Comparison of ENCODE assay signal across 26 cellular contexts in genomic region chr20:36148439-36148838, GRCh38. TPM values are rescaled to one million over a fixed set of nuclear protein-coding genes. Genes with fewer than 3 reads are reported as not detected.
"Had no signal": no experiment of that assay in that cellular context is flagged by ENCODE, and none has a peak within 500 bp of the region (broad histone marks: within the 10 kb centered on the region; RNA-seq: fewer than 3 reads in every experiment).

No MANE protein-coding gene starts in this region.

- H3K4me1 ChIP-seq: colonic mucosa had no signal

- H3K27ac Mint-ChIP-seq: activated CD4-positive, alpha-beta memory T cell treated with anti-CD3 and anti-CD28 coated beads, Interleukin-2, amount 10 ng/mL, durations not matched to agents 7 days and 5 days; activated CD4-positive, alpha-beta T cell treated with anti-CD3 and anti-CD28 coated beads, Interleukin-2, amount 10 ng/mL, durations not matched to agents 7 days and 5 days; activated naive CD8-positive, alpha-beta T cell; activated T-helper 17 cell treated with anti-CD3 and anti-CD28 coated beads, Interleukin-2, amount 50 U/mL, for 72 hours had no signal

- ATAC-seq: activated T-cell treated with anti-CD3 and anti-CD28 coated beads, Interleukin-2, amount 50 U/mL, for 4 hours; activated T-helper 17 cell treated with anti-CD3 and anti-CD28 coated beads, Interleukin-2, amount 50 U/mL, for 72 hours had no signal

- H3K36me3 ChIP-seq: brain microvascular endothelial cell, colonic mucosa, esophagus squamous epithelium, gastroesophageal sphincter had no signal

- H3K36me3 Mint-ChIP-seq: activated naive CD8-positive, alpha-beta T cell had no signal

- H3K9me3 ChIP-seq: colonic mucosa, esophagus squamous epithelium, gastroesophageal sphincter had no signal

- DNase-seq: activated CD4-positive, alpha-beta memory T cell treated with anti-CD3 and anti-CD28 coated beads, Interleukin-2, amount 10 ng/mL, durations not matched to agents 7 days and 5 days; activated CD4-positive, alpha-beta T cell treated with anti-CD3 and anti-CD28 coated beads for 4 hours; activated CD4-positive, alpha-beta T cell treated with anti-CD3 and anti-CD28 coated beads, Interleukin-2, amount 10 ng/mL, durations not matched to agents 7 days and 5 days; activated CD4-positive, alpha-beta T cell treated with anti-CD3 and anti-CD28 coated beads, Interleukin-2, amount 50 U/mL, for 4 hours; activated CD4-positive, CD25-positive, alpha-beta regulatory T cell; activated CD4-positive, CD25-positive, alpha-beta regulatory T cell treated with anti-CD3 and anti-CD28 coated beads, Interleukin-2, amount 50 U/mL, for 72 hours; activated CD8-positive, alpha-beta memory T cell treated with anti-CD3 and anti-CD28 coated beads for 24 hours; activated effector memory CD4-positive, alpha-beta T cell treated with Interleukin-2 at 50 U/mL for 16 hours; activated gamma-delta T cell treated with Interleukin-2 at 50 U/mL for 16 hours; activated naive CD4-positive, alpha-beta T cell treated with anti-CD3 and anti-CD28 coated beads, Interleukin-2, amount 50 U/mL, for 16 hours; activated naive CD4-positive, alpha-beta T cell treated with Interleukin-2 at 50 U/mL for 16 hours; activated T-cell treated with anti-CD3 and anti-CD28 coated beads, Interleukin-2, amount 50 U/mL, for 4 hours; amniotic stem cell; anterior cingulate cortex; caudate nucleus; colonic mucosa; effector CD8-positive, alpha-beta T cell; esophagus squamous epithelium; foreskin melanocyte; T-helper 2 cell had no signal

- H3K4me1 Mint-ChIP-seq: activated CD4-positive, alpha-beta memory T cell treated with anti-CD3 and anti-CD28 coated beads, Interleukin-2, amount 10 ng/mL, durations not matched to agents 7 days and 5 days; activated CD4-positive, alpha-beta T cell treated with anti-CD3 and anti-CD28 coated beads, Interleukin-2, amount 10 ng/mL, durations not matched to agents 7 days and 5 days; activated T-helper 17 cell treated with anti-CD3 and anti-CD28 coated beads, Interleukin-2, amount 50 U/mL, for 72 hours had no signal

- H3K27me3 ChIP-seq: brain microvascular endothelial cell, colonic mucosa, esophagus squamous epithelium, gastroesophageal sphincter had no signal

- H3K4me3 ChIP-seq: colonic mucosa, esophagus squamous epithelium, gastroesophageal sphincter had no signal

- H3K27ac ChIP-seq: brain microvascular endothelial cell, colonic mucosa, epithelial cell of prostate, esophagus squamous epithelium, gastroesophageal sphincter had no signal

- H3K4me3 Mint-ChIP-seq: activated CD4-positive, alpha-beta memory T cell treated with anti-CD3 and anti-CD28 coated beads, Interleukin-2, amount 10 ng/mL, durations not matched to agents 7 days and 5 days; activated CD4-positive, alpha-beta T cell treated with anti-CD3 and anti-CD28 coated beads, Interleukin-2, amount 10 ng/mL, durations not matched to agents 7 days and 5 days; activated naive CD8-positive, alpha-beta T cell; activated T-cell treated with anti-CD3 and anti-CD28 coated beads, Interleukin-2, amount 50 U/mL, for 4 hours; activated T-helper 17 cell treated with anti-CD3 and anti-CD28 coated beads, Interleukin-2, amount 50 U/mL, for 72 hours had no signal

- H3K9me3 Mint-ChIP-seq: activated CD4-positive, alpha-beta memory T cell treated with anti-CD3 and anti-CD28 coated beads, Interleukin-2, amount 10 ng/mL, durations not matched to agents 7 days and 5 days; activated CD4-positive, alpha-beta T cell treated with anti-CD3 and anti-CD28 coated beads, Interleukin-2, amount 10 ng/mL, durations not matched to agents 7 days and 5 days; activated T-cell treated with anti-CD3 and anti-CD28 coated beads, Interleukin-2, amount 50 U/mL, for 4 hours; activated T-helper 17 cell treated with anti-CD3 and anti-CD28 coated beads, Interleukin-2, amount 50 U/mL, for 72 hours had no signal

RNA-seq across cellular contexts. Expression of gene EPB41L1, which starts 6.1 kb away (rescaled TPM):
- total RNA-seq: T-helper 1 cell treated with Interleukin-12 subunit alpha and Interleukin-12 subunit beta and Interleukin-4 antibody, amounts not matched to agents 30 ng/mL and 1 ng/mL, for 36 hours had no signal
